In genomic region chr9:69215774-69216482, GRCh38 we compare ENCODE assay signal across 1 cellular context.
TF ChIP-seq lines count a peak whose summit lies in the region.

No MANE protein-coding gene starts in this region.

TF ChIP-seq in K562, 482 proteins besides CTCF, POLR2A, EP300 and RAD21 (continued from another document and continues in another):
- no peak for TF ChIP-seq GTF2B (IDR thresholded peaks at IDR 0.05; ENCODE audit: extremely low read depth, insufficient read length)
- TF ChIP-seq ZBTB49 (CRISPR knock-in tag; IDR thresholded peaks at IDR 0.05; ENCODE audit: borderline replicate concordance): no peak
- TF ChIP-seq ZNF143 (CRISPR knock-in tag; IDR thresholded peaks at IDR 0.05): no peak
- TF ChIP-seq EZH2 (IDR thresholded peaks at IDR 0.05; ENCODE audit: borderline replicate concordance, low read depth, low read length): no peak
- TF ChIP-seq ZNF140 (CRISPR knock-in tag; IDR thresholded peaks at IDR 0.05): no peak; the same call in 1 of the 2 replicates
- TF ChIP-seq ID3 (CRISPR knock-in tag; IDR thresholded peaks at IDR 0.05): no peak
- peak; percentile 89 for TF ChIP-seq ID3 (tag; IDR thresholded peaks at IDR 0.05)
- TF ChIP-seq KAT7 (CRISPR knock-in tag; IDR thresholded peaks at IDR 0.05; ENCODE audit: borderline replicate concordance): no peak
- TF ChIP-seq ZNF282 (CRISPR knock-in tag; IDR thresholded peaks at IDR 0.05): no peak
- no peak for TF ChIP-seq PCBP2 (IDR thresholded peaks at IDR 0.05; ENCODE audit: low read depth, low read length, poor library complexity, severe bottlenecking)
- no peak for TF ChIP-seq NR3C1 (CRISPR knock-in tag; IDR thresholded peaks at IDR 0.05)
- TF ChIP-seq OTX1 (CRISPR knock-in tag; IDR thresholded peaks at IDR 0.05): no peak
- TF ChIP-seq TCF15 (CRISPR knock-in tag; IDR thresholded peaks at IDR 0.05): peak; percentile 22; the same call in 1 of the 2 replicates
- no peak for TF ChIP-seq ZNF280B (CRISPR knock-in tag; IDR thresholded peaks at IDR 0.05)
- no peak for TF ChIP-seq CREBBP (IDR thresholded peaks at IDR 0.05; ENCODE audit: low read depth, low read length)
- no peak for TF ChIP-seq CREB5 (CRISPR knock-in tag; IDR thresholded peaks at IDR 0.05)
- TF ChIP-seq SIN3A (IDR thresholded peaks at IDR 0.05; ENCODE audit: borderline replicate concordance in 2 of 2, control insufficient read depth in 1 of 2, low read depth in 2 of 2, low read length in 2 of 2): no peak
- no peak for TF ChIP-seq MXD1 (CRISPR knock-in tag; IDR thresholded peaks at IDR 0.05; ENCODE audit: borderline replicate concordance, poor library complexity, severe bottlenecking)
- TF ChIP-seq ARID3B (CRISPR knock-in tag; IDR thresholded peaks at IDR 0.05; ENCODE audit: borderline replicate concordance): no peak
- TF ChIP-seq PTTG1 (tag; IDR thresholded peaks at IDR 0.05; ENCODE audit: low read depth): no peak
- TF ChIP-seq ZNF76 (CRISPR knock-in tag; IDR thresholded peaks at IDR 0.05; ENCODE audit: borderline replicate concordance): no peak
- no peak for TF ChIP-seq SAFB2 (IDR thresholded peaks at IDR 0.05; ENCODE audit: borderline replicate concordance, low read depth, low read length, severe bottlenecking)
- TF ChIP-seq ZKSCAN8 (CRISPR knock-in tag; IDR thresholded peaks at IDR 0.05): peak; percentile 78
- TF ChIP-seq ATF7 (IDR thresholded peaks at IDR 0.05): peak; percentile 80
- 0 out of 2 replicates have a peak, but pooled peaks have one; percentile 17 for TF ChIP-seq CEBPB (tag; IDR thresholded peaks at IDR 0.05)
- TF ChIP-seq FOXP1 (CRISPR knock-in tag; IDR thresholded peaks at IDR 0.05): no peak
- no peak for TF ChIP-seq HNRNPLL (IDR thresholded peaks at IDR 0.05; ENCODE audit: low read depth, low read length, poor library complexity, severe bottlenecking)
- no peak for TF ChIP-seq CBFB (CRISPR knock-in tag; IDR thresholded peaks at IDR 0.05)
- TF ChIP-seq RFX5 (IDR thresholded peaks at IDR 0.05; ENCODE audit: low read depth, low read length): no peak
- TF ChIP-seq THRAP3 (IDR thresholded peaks at IDR 0.05; ENCODE audit: borderline replicate concordance): no peak
- no peak for TF ChIP-seq NELFE (IDR thresholded peaks at IDR 0.05; ENCODE audit: insufficient read depth, insufficient read length)
- TF ChIP-seq ZNF431 (CRISPR knock-in tag; IDR thresholded peaks at IDR 0.05): no peak
- no peak for TF ChIP-seq CHD2 (IDR thresholded peaks at IDR 0.05; ENCODE audit: low read depth, low read length)
- peak; percentile 75; the same call in 1 of the 2 replicates for TF ChIP-seq ARID3A (IDR thresholded peaks at IDR 0.05; ENCODE audit: borderline replicate concordance, low read depth, low read length)
- TF ChIP-seq NKRF (IDR thresholded peaks at IDR 0.05; ENCODE audit: borderline replicate concordance): no peak
- peak; percentile 96 for TF ChIP-seq FOXJ2 (tag; IDR thresholded peaks at IDR 0.05)
- TF ChIP-seq CREB3L1 (IDR thresholded peaks at IDR 0.05; ENCODE audit: borderline replicate concordance, low read depth): no peak
- TF ChIP-seq MAFK (IDR thresholded peaks at IDR 0.05; ENCODE audit: low read length): peak; percentile 58; the same call in 1 of the 2 replicates
- no peak for TF ChIP-seq ILK (tag; IDR thresholded peaks at IDR 0.05; ENCODE audit: borderline replicate concordance, low read depth)
- no peak for TF ChIP-seq FOXO4 (CRISPR knock-in tag; IDR thresholded peaks at IDR 0.05)
- no peak for TF ChIP-seq TFAM (CRISPR knock-in tag; conservative IDR thresholded peaks at IDR 0.05)
- no peak for TF ChIP-seq DIDO1 (tag; IDR thresholded peaks at IDR 0.05; ENCODE audit: low read depth)
- TF ChIP-seq ZBTB34 (CRISPR knock-in tag; IDR thresholded peaks at IDR 0.05): no peak
- 0 out of 2 replicates have a peak, but pooled peaks have one; percentile 13 for TF ChIP-seq BCL6 (CRISPR knock-in tag; IDR thresholded peaks at IDR 0.05)
- no peak for TF ChIP-seq NFYB (IDR thresholded peaks at IDR 0.05; ENCODE audit: extremely low read depth, insufficient read length)
